In the genomic region with DNA sequence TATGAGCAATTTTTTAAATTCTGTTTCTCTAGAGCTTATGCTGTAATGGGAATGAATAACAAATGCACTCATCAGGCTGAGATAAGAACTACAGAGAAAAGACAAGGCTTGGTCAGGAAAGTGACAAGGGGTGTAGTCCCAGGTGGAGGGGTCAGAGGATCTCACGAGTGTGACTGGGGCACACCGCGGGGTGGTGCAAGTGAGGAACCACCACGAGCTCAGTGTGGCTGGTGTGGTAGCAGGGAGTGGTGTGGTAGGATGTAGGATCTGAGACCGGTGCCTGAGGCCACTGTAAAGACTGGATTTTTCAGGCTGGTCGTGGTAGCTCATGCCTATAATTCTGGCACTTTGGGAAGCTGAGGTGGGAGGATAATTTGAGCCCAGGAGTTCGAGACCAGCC, we compare ENCODE assay signal across 21 cellular contexts. TPM values are rescaled to one million over a fixed set of nuclear protein-coding genes. Genes with fewer than 3 reads are reported as not detected.
DNase-seq lines count a peak whose midpoint lies in the region; ATAC-seq lines count a peak whose summit lies in the region.
"Had no signal": no experiment of that assay in that cellular context is flagged by ENCODE, and none has a peak within 500 bp of the region (broad histone marks: within the 10 kb centered on the region; RNA-seq: fewer than 3 reads in every experiment).

No MANE protein-coding gene starts in this region.

- peak overlapping the region; percentile 83 for H3K27ac Mint-ChIP-seq in activated CD4-positive, alpha-beta T cell treated with anti-CD3 and anti-CD28 coated beads, Interleukin-2, amount 10 ng/mL, durations not matched to agents 24 days and 14 days
- peak overlapping the region; percentile 98 for H3K27ac Mint-ChIP-seq in T-helper 17 cell

- peaks cover 80% of the 10 kb centered on the region for H3K4me1 Mint-ChIP-seq in activated CD4-positive, alpha-beta T cell treated with anti-CD3 and anti-CD28 coated beads, Interleukin-2, amount 10 ng/mL, durations not matched to agents 24 days and 14 days
- peaks cover 83% of the 10 kb centered on the region for H3K4me1 Mint-ChIP-seq in T-helper 17 cell

- no peak for ATAC-seq in T-helper 17 cell
- ATAC-seq in HG03571 (IDR thresholded peaks at IDR 0.05; ENCODE audit: unreplicated experiment), result no peak
- ATAC-seq in GM18868 (IDR thresholded peaks at IDR 0.05; ENCODE audit: unreplicated experiment), result no peak
- no peak for ATAC-seq in left lobe of liver
- ATAC-seq: Panc1, pancreas had no signal

- no peak overlapping the region for H3K4me3 ChIP-seq in rectal smooth muscle tissue (ENCODE audit: low read length)
- H3K4me3 ChIP-seq: BLaER1 treated with 17β-estradiol and CSF1 and Interleukin-3, amounts not matched to agents 10 nM and 100 nM; pancreas; SK-N-MC had no signal

- H3K9me3 Mint-ChIP-seq in activated CD4-positive, alpha-beta T cell treated with anti-CD3 and anti-CD28 coated beads, Interleukin-2, amount 10 ng/mL, durations not matched to agents 24 days and 14 days, result no peaks in the 10 kb centered on the region

- H3K27me3 ChIP-seq in rectal smooth muscle tissue (ENCODE audit: control insufficient read depth, insufficient read depth, low read length), result no peaks in the 10 kb centered on the region
- H3K27me3 ChIP-seq: BLaER1 treated with 17β-estradiol and CSF1 and Interleukin-3, amounts not matched to agents 10 nM and 100 nM; pancreas had no signal

- H3K27ac ChIP-seq in cingulate gyrus (ENCODE audit: low read depth, low read length) (peak overlapping the region; percentile 21), rectal smooth muscle tissue (ENCODE audit: low read depth, low read length) (peak overlapping the region; percentile 51)
- H3K27ac ChIP-seq: pancreas, SK-N-MC had no signal

- H3K9me3 ChIP-seq in T-helper 17 cell (ENCODE audit: control insufficient read depth, low read length, poor library complexity, severe bottlenecking), result no peaks in the 10 kb centered on the region
- H3K9me3 ChIP-seq: BLaER1 treated with 17β-estradiol and CSF1 and Interleukin-3, amounts not matched to agents 10 nM and 100 nM; pancreas had no signal

- peaks cover 55% of the 10 kb centered on the region for H3K36me3 Mint-ChIP-seq in activated CD4-positive, alpha-beta T cell treated with anti-CD3 and anti-CD28 coated beads, Interleukin-2, amount 10 ng/mL, durations not matched to agents 24 days and 14 days (ENCODE audit: low read depth)
- peaks cover 13% of the 10 kb centered on the region for H3K36me3 Mint-ChIP-seq in T-helper 17 cell (ENCODE audit: low read depth)

- H3K27me3 Mint-ChIP-seq in activated CD4-positive, alpha-beta T cell treated with anti-CD3 and anti-CD28 coated beads, Interleukin-2, amount 10 ng/mL, durations not matched to agents 24 days and 14 days, result no peaks in the 10 kb centered on the region
- no peaks in the 10 kb centered on the region for H3K27me3 Mint-ChIP-seq in T-helper 17 cell

- peak; percentile 72 for DNase-seq in activated CD4-positive, alpha-beta T cell treated with anti-CD3 and anti-CD28 coated beads, Interleukin-2, amount 10 ng/mL, durations not matched to agents 24 days and 14 days
- DNase-seq in activated CD4-positive, alpha-beta T cell treated with anti-CD3 and anti-CD28 coated beads for 48 hours, result no peak
- DNase-seq in T-helper 17 cell (no peak), left lobe of liver (ENCODE audit: low spot score) (no peak)
- DNase-seq: 8988T; DMS79; hypothalamus; IMR-90; kidney glomerular epithelial cell; midbrain; NCI-H1048; NCI-H82; stimulated activated CD4-positive, alpha-beta T cell treated with anti-CD3 and anti-CD28 coated beads, Interleukin-4, amount 100 ng/mL, for 1 hour had no signal

- peaks cover 35% of the 10 kb centered on the region for H3K4me1 ChIP-seq in rectal smooth muscle tissue (ENCODE audit: control insufficient read depth, insufficient read depth, low read length)

- no peak overlapping the region for H3K9ac ChIP-seq in rectal smooth muscle tissue (ENCODE audit: low read length)

- H3K36me3 ChIP-seq in rectal smooth muscle tissue (ENCODE audit: control insufficient read depth, insufficient read depth, low read length), result peaks cover 8% of the 10 kb centered on the region
- H3K36me3 ChIP-seq: pancreas had no signal

- peak overlapping the region; percentile 45 for H3K4me3 Mint-ChIP-seq in activated CD4-positive, alpha-beta T cell treated with anti-CD3 and anti-CD28 coated beads, Interleukin-2, amount 10 ng/mL, durations not matched to agents 24 days and 14 days
- peak overlapping the region; percentile 89 for H3K4me3 Mint-ChIP-seq in T-helper 17 cell

- intact Hi-C loops in activated CD4-positive, alpha-beta T cell treated with anti-CD3 and anti-CD28 coated beads, Interleukin-2, amount 10 ng/mL, durations not matched to agents 24 days and 14 days (cut with micrococcal nuclease), result no loop called here

RNA-seq across cellular contexts. Expression of a gene that starts 9.0 kb away (rescaled TPM):
- 314 and 315 TPM in 2 replicates for total RNA-seq in activated CD4-positive, alpha-beta T cell treated with anti-CD3 and anti-CD28 coated beads, Interleukin-2, amount 10 ng/mL, durations not matched to agents 24 days and 14 days
- 100 to 1,000 TPM; 258 to 307 TPM for total RNA-seq in T-helper 17 cell
- 232 TPM for total RNA-seq in left lobe of liver
